Comparison of ENCODE assay signal across 16 cellular contexts in the genomic region with DNA sequence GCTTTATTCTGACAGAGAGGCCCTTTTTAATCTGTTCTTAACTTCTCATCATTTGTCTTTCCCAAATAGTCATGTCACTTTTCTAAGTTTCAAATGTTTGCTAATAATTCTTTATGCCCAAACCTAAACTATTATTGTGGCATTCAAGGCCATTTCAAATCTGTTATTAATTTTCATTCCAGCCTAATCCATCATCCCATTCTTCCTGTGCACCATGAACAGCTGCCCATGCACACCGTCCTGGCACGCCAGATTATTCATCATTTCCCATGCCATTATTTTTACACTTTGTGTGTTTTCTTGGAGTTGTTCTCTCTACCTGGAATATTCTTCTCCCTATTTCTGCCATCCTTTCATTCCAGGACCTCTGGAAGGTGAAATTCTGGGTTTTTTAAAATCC.
DNase-seq lines count a peak whose midpoint lies in the region; ATAC-seq and TF ChIP-seq lines count a peak whose summit lies in the region.
"Had no signal": no experiment of that assay in that cellular context is flagged by ENCODE, and none has a peak within 500 bp of the region (broad histone marks: within the 10 kb centered on the region; RNA-seq: fewer than 3 reads in every experiment).

No MANE protein-coding gene starts in this region.

- H3K4me1 ChIP-seq in Karpas-422 (ENCODE audit: low read length): peaks cover 2% of the 10 kb centered on the region

- H3K9me2 ChIP-seq in Karpas-422 (replicated peaks; ENCODE audit: insufficient read depth, low read length): no peaks in the 10 kb centered on the region

- H3K36me3 ChIP-seq in Karpas-422 (ENCODE audit: insufficient read depth, low read length): peaks cover 3% of the 10 kb centered on the region; the same call in 1 of the 2 replicates
- H3K36me3 ChIP-seq: BLaER1 treated with 17β-estradiol and CSF1 and Interleukin-3, amounts not matched to agents 10 nM and 100 nM had no signal

- no peaks in the 10 kb centered on the region for H3K36me3 Mint-ChIP-seq in activated T-helper 2 cell treated with anti-CD3 and anti-CD28 coated beads, Interferon-gamma antibody, Interleukin-2, Interleukin-4, amounts not matched to agents 10 μg/mL and 5 μg/mL and 100 μg/mL, durations not matched to agents 14 hours and 24 hours and 36 hours (ENCODE audit: low read depth)

- H3K9me3 ChIP-seq in Karpas-422 (ENCODE audit: low read length): no peaks in the 10 kb centered on the region
- H3K9me3 ChIP-seq: BLaER1 treated with 17β-estradiol and CSF1 and Interleukin-3, amounts not matched to agents 10 nM and 100 nM had no signal

- no peak overlapping the region for H3K27ac ChIP-seq in Karpas-422 (ENCODE audit: low read length)
- H3K27ac ChIP-seq: BLaER1 treated with 17β-estradiol and CSF1 and Interleukin-3, amounts not matched to agents 10 nM and 100 nM had no signal

- no peaks in the 10 kb centered on the region for H3K27me3 Mint-ChIP-seq in activated T-helper 2 cell treated with anti-CD3 and anti-CD28 coated beads, Interferon-gamma antibody, Interleukin-2, Interleukin-4, amounts not matched to agents 10 μg/mL and 5 μg/mL and 100 μg/mL, durations not matched to agents 14 hours and 24 hours and 36 hours (ENCODE audit: low read depth)
- H3K27me3 Mint-ChIP-seq: B cell had no signal

- H3K4me1 Mint-ChIP-seq in activated T-helper 2 cell treated with anti-CD3 and anti-CD28 coated beads, Interferon-gamma antibody, Interleukin-2, Interleukin-4, amounts not matched to agents 10 μg/mL and 5 μg/mL and 100 μg/mL, durations not matched to agents 14 hours and 24 hours and 36 hours (ENCODE audit: low read depth): no peaks in the 10 kb centered on the region
- H3K4me1 Mint-ChIP-seq: B cell, H9 had no signal

- no peak overlapping the region for H3K4me2 ChIP-seq in Karpas-422 (ENCODE audit: low read depth, low read length, poor library complexity, severe bottlenecking)
- H3K4me2 ChIP-seq: BLaER1 treated with 17β-estradiol and CSF1 and Interleukin-3, amounts not matched to agents 10 nM and 100 nM had no signal

- H4K20me1 ChIP-seq in Karpas-422 (ENCODE audit: insufficient read depth, low read depth, low read length): no peaks in the 10 kb centered on the region
- H4K20me1 ChIP-seq: BLaER1 treated with 17β-estradiol and CSF1 and Interleukin-3, amounts not matched to agents 10 nM and 100 nM had no signal

- DNase-seq in GM03348 (ENCODE audit: low spot score) (peak; percentile 10), fibroblast of mammary gland (ENCODE audit: low read depth) (peak; percentile 21), OCI-M2 (lab: John Stamatoyannopoulos, UW; ENCODE audit: unreplicated experiment) (no peak), EL (no peak), Karpas-422 (no peak)
- DNase-seq in activated T-helper 2 cell treated with anti-CD3 and anti-CD28 coated beads, Interferon-gamma antibody, Interleukin-2, Interleukin-4, amounts not matched to agents 10 μg/mL and 5 μg/mL and 100 μg/mL, durations not matched to agents 14 hours and 24 hours and 36 hours (ENCODE audit: low spot score): no peak
- DNase-seq: ACHN; Calu3; CD8-positive, alpha-beta T cell; DMS79 treated with DMSO at 0.1 percent for 48 hours; H9; IMR-90 had no signal

- H3K79me2 ChIP-seq in Karpas-422 (ENCODE audit: low read length): no peaks in the 10 kb centered on the region

- no peak overlapping the region for H3K4me3 Mint-ChIP-seq in activated T-helper 2 cell treated with anti-CD3 and anti-CD28 coated beads, Interferon-gamma antibody, Interleukin-2, Interleukin-4, amounts not matched to agents 10 μg/mL and 5 μg/mL and 100 μg/mL, durations not matched to agents 14 hours and 24 hours and 36 hours (ENCODE audit: low read depth)
- H3K4me3 Mint-ChIP-seq: B cell; CD8-positive, alpha-beta T cell; H9 had no signal

- no peaks in the 10 kb centered on the region for H3K9me3 Mint-ChIP-seq in activated T-helper 2 cell treated with anti-CD3 and anti-CD28 coated beads, Interferon-gamma antibody, Interleukin-2, Interleukin-4, amounts not matched to agents 10 μg/mL and 5 μg/mL and 100 μg/mL, durations not matched to agents 14 hours and 24 hours and 36 hours
- H3K9me3 Mint-ChIP-seq: CD8-positive, alpha-beta T cell; H9 had no signal

- H2AFZ ChIP-seq in Karpas-422 (ENCODE audit: low read length): no peak overlapping the region

- no peaks in the 10 kb centered on the region for H3K27me3 ChIP-seq in Karpas-422 (ENCODE audit: low read length)
- H3K27me3 ChIP-seq: BLaER1 treated with 17β-estradiol and CSF1 and Interleukin-3, amounts not matched to agents 10 nM and 100 nM had no signal

- H3K4me3 ChIP-seq in fibroblast of mammary gland (ENCODE audit: control insufficient read depth, low read depth, low read length) (no peak overlapping the region), Karpas-422 (ENCODE audit: low read length) (no peak overlapping the region)
- H3K4me3 ChIP-seq: BLaER1 treated with 17β-estradiol and CSF1 and Interleukin-3, amounts not matched to agents 10 nM and 100 nM; K562 had no signal

- no peak overlapping the region for H3K9ac ChIP-seq in Karpas-422 (ENCODE audit: low read length)
- H3K9ac ChIP-seq: BLaER1 treated with 17β-estradiol and CSF1 and Interleukin-3, amounts not matched to agents 10 nM and 100 nM had no signal

- H3K27ac Mint-ChIP-seq in activated T-helper 2 cell treated with anti-CD3 and anti-CD28 coated beads, Interferon-gamma antibody, Interleukin-2, Interleukin-4, amounts not matched to agents 10 μg/mL and 5 μg/mL and 100 μg/mL, durations not matched to agents 14 hours and 24 hours and 36 hours: no peak overlapping the region
- H3K27ac Mint-ChIP-seq: B cell; CD8-positive, alpha-beta T cell; H9 had no signal

- intact Hi-C loops in activated T-helper 2 cell treated with anti-CD3 and anti-CD28 coated beads, Interferon-gamma antibody, Interleukin-2, Interleukin-4, amounts not matched to agents 10 μg/mL and 5 μg/mL and 100 μg/mL, durations not matched to agents 14 hours and 24 hours and 36 hours (cut with micrococcal nuclease): no loop called here

- peak; percentile 40; the same call in 2 of the 3 replicates for ATAC-seq in SK-N-SH treated with all-trans-retinoic acid at 6 μM for 48 hours
- ATAC-seq: CD8-positive, alpha-beta T cell; K562 had no signal

- no peak for TF ChIP-seq CTCF in fibroblast of mammary gland (conservative IDR thresholded peaks at IDR 0.05; ENCODE audit: control insufficient read depth, insufficient read depth, low read depth, low read length)

TF ChIP-seq in SK-N-SH treated with all-trans-retinoic acid at 6 μM for 48 hours, 23 proteins besides CTCF, POLR2A, EP300 and RAD21 (continues in another document):
- TF ChIP-seq, protein P1, sequence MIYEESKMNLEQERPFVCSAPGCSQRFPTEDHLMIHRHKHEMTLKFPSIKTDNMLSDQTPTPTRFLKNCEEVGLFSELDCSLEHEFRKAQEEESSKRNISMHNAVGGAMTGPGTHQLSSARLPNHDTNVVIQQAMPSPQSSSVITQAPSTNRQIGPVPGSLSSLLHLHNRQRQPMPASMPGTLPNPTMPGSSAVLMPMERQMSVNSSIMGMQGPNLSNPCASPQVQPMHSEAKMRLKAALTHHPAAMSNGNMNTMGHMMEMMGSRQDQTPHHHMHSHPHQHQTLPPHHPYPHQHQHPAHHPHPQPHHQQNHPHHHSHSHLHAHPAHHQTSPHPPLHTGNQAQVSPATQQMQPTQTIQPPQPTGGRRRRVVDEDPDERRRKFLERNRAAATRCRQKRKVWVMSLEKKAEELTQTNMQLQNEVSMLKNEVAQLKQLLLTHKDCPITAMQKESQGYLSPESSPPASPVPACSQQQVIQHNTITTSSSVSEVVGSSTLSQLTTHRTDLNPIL (CRISPR knock-in tag; IDR thresholded peaks at IDR 0.05; ENCODE audit: low read depth): no peak
- TF ChIP-seq ARNTL (CRISPR knock-in tag; IDR thresholded peaks at IDR 0.05; ENCODE audit: borderline replicate concordance, low read depth) (no peak), GLIS3 (CRISPR knock-in tag; IDR thresholded peaks at IDR 0.05) (no peak), ZC3H10 (CRISPR knock-in tag; IDR thresholded peaks at IDR 0.05) (no peak), TCF4 (CRISPR knock-in tag; IDR thresholded peaks at IDR 0.05; ENCODE audit: borderline replicate concordance) (no peak), RARB (CRISPR knock-in tag; IDR thresholded peaks at IDR 0.05) (no peak), ZNF565 (CRISPR knock-in tag; conservative IDR thresholded peaks at IDR 0.05; ENCODE audit: low read depth) (no peak), SNAI2 (CRISPR knock-in tag; IDR thresholded peaks at IDR 0.05) (no peak), BACH2 (CRISPR knock-in tag; IDR thresholded peaks at IDR 0.05; ENCODE audit: borderline replicate concordance) (no peak)
- TF ChIP-seq, protein P2, sequence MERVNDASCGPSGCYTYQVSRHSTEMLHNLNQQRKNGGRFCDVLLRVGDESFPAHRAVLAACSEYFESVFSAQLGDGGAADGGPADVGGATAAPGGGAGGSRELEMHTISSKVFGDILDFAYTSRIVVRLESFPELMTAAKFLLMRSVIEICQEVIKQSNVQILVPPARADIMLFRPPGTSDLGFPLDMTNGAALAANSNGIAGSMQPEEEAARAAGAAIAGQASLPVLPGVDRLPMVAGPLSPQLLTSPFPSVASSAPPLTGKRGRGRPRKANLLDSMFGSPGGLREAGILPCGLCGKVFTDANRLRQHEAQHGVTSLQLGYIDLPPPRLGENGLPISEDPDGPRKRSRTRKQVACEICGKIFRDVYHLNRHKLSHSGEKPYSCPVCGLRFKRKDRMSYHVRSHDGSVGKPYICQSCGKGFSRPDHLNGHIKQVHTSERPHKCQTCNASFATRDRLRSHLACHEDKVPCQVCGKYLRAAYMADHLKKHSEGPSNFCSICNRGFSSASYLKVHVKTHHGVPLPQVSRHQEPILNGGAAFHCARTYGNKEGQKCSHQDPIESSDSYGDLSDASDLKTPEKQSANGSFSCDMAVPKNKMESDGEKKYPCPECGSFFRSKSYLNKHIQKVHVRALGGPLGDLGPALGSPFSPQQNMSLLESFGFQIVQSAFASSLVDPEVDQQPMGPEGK (CRISPR knock-in tag; IDR thresholded peaks at IDR 0.05; ENCODE audit: borderline replicate concordance): no peak

Comparison
In these comparisons a context has a peak if more than half of its experiments do, and no peak if none do; other contexts are left out.
1. DNase-seq: peak in GM03348 (single experiment) and fibroblast of mammary gland (single experiment); none in OCI-M2 (single experiment), EL (single experiment), Karpas-422 (single experiment) and activated T-helper 2 cell treated with anti-CD3 and anti-CD28 coated beads, Interferon-gamma antibody, Interleukin-2, Interleukin-4, amounts not matched to agents 10 μg/mL and 5 μg/mL and 100 μg/mL, durations not matched to agents 14 hours and 24 hours and 36 hours (single experiment).